In genomic region chr3:71447197-71447596, GRCh38 we compare ENCODE assay signal across 1 cellular context.
TF ChIP-seq lines count a peak whose summit lies in the region.

No MANE protein-coding gene starts in this region.

TF ChIP-seq in H1, 55 proteins besides CTCF, POLR2A, EP300 and RAD21 (continued from another document):
- TF ChIP-seq TAF1 (IDR thresholded peaks at IDR 0.05; ENCODE audit: low read depth, low read length) (no peak), TEAD4 (IDR thresholded peaks at IDR 0.05; ENCODE audit: low read depth, low read length) (no peak), CBX5 (IDR thresholded peaks at IDR 0.05; ENCODE audit: low read depth, low read length) (no peak), ATF3 (IDR thresholded peaks at IDR 0.05; ENCODE audit: insufficient read depth, low read depth, low read length) (no peak), ATF2 (IDR thresholded peaks at IDR 0.05; ENCODE audit: low read length) (no peak), RFX5 (IDR thresholded peaks at IDR 0.05; ENCODE audit: borderline replicate concordance, low read depth, low read length) (no peak), FOSL1 (IDR thresholded peaks at IDR 0.05; ENCODE audit: insufficient read depth, low read depth, low read length) (no peak), E2F6 (IDR thresholded peaks at IDR 0.05) (no peak), NRF1 (IDR thresholded peaks at IDR 0.05; ENCODE audit: low read depth, low read length) (no peak)
